1 cellular context compared by ENCODE assay signal in the genomic region with DNA sequence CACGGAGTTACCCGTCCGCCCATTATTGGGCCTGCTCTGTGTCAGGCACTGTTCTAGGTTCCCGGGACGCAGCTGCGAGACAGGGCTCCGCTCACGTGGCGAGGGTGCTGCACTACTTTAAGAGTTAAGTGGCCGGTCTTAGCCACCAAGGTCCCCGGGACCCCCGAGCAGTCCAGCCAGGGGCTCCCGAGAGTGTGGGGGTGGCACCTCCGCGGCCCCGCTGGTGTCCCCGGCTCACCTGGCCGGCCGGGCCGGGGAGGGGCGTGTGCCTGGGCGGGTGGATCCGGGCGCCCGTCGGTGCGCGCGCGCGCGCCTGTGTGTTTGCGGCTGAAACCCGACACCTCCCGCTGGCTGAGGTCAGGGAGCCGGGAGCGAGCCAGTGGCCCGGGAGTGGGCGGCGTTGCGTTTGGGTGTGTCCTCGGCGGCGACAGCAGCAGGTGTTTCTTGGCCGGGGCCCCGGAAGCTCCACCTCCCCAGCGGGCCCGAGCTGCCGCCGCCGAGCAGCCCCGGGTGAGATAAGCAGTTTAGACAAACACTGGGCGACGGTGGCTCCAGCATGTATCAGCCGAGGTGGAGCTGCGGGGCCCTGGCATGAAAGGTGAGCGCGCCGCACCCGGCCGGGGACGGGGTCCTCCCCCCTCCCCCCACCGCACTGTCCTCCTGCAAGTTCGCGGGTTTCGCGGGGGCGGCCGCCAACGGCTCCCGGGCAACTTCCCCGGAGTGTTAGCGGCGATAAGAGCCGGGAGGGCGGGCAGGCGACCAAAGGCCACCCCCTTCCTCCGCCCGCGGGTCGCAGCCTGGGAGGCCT.
TF ChIP-seq lines count a peak whose summit lies in the region.

Gene GSE1 (plus strand): TSS at position 522 of the 808 bp plus-strand sequence. CDS start 70 bp downstream, at position 592.

TF ChIP-seq in HEK293, 187 proteins besides CTCF, POLR2A, EP300 and RAD21 (continued from another document and continues in another):
- TF ChIP-seq, protein P1, sequence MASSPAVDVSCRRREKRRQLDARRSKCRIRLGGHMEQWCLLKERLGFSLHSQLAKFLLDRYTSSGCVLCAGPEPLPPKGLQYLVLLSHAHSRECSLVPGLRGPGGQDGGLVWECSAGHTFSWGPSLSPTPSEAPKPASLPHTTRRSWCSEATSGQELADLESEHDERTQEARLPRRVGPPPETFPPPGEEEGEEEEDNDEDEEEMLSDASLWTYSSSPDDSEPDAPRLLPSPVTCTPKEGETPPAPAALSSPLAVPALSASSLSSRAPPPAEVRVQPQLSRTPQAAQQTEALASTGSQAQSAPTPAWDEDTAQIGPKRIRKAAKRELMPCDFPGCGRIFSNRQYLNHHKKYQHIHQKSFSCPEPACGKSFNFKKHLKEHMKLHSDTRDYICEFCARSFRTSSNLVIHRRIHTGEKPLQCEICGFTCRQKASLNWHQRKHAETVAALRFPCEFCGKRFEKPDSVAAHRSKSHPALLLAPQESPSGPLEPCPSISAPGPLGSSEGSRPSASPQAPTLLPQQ (tag by site-specific recombination; IDR thresholded peaks at IDR 0.05), result no peak; the same call in 1 of the 2 replicates
- TF ChIP-seq MZF1 (tag by site-specific recombination; IDR thresholded peaks at IDR 0.05; ENCODE audit: borderline replicate concordance) (no peak; the same call in 1 of the 2 replicates), ZBTB7A (tag by site-specific recombination; IDR thresholded peaks at IDR 0.05; ENCODE audit: low read depth) (peak; percentile 48; the same call in 1 of the 2 replicates), TRIM28 (IDR thresholded peaks at IDR 0.05; ENCODE audit: borderline replicate concordance, low read length) (no peak), ZNF843 (tag by site-specific recombination; IDR thresholded peaks at IDR 0.05) (peak; percentile 76), ZNF521 (tag by site-specific recombination; IDR thresholded peaks at IDR 0.05) (no peak), PRDM1 (tag by site-specific recombination; IDR thresholded peaks at IDR 0.05) (no peak), ZNF350 (tag by site-specific recombination; IDR thresholded peaks at IDR 0.05) (no peak), ZNF610 (tag by site-specific recombination; IDR thresholded peaks at IDR 0.05; ENCODE audit: borderline replicate concordance) (peak; percentile 52; the same call in 1 of the 2 replicates), ZNF639 (tag by site-specific recombination; IDR thresholded peaks at IDR 0.05) (no peak), ZNF701 (tag by site-specific recombination; IDR thresholded peaks at IDR 0.05) (no peak), ZNF777 (tag by site-specific recombination; IDR thresholded peaks at IDR 0.05; ENCODE audit: borderline replicate concordance) (no peak), ZNF248 (tag by site-specific recombination; IDR thresholded peaks at IDR 0.05) (no peak), ZNF146 (tag by site-specific recombination; IDR thresholded peaks at IDR 0.05) (no peak), ZNF280D (tag by site-specific recombination; IDR thresholded peaks at IDR 0.05) (no peak), PRDM6 (tag by site-specific recombination; IDR thresholded peaks at IDR 0.05) (no peak), ZBTB44 (tag by site-specific recombination; IDR thresholded peaks at IDR 0.05) (peak; percentile 66), GFI1B (tag by site-specific recombination; IDR thresholded peaks at IDR 0.05) (peak; percentile 19; the same call in 1 of the 2 replicates), ZNF280C (tag by site-specific recombination; IDR thresholded peaks at IDR 0.05) (no peak), ZBTB8A (tag by site-specific recombination; IDR thresholded peaks at IDR 0.05) (peak; percentile 98), ZNF514 (tag by site-specific recombination; IDR thresholded peaks at IDR 0.05) (no peak), ZNF23 (tag by site-specific recombination; IDR thresholded peaks at IDR 0.05; ENCODE audit: borderline replicate concordance) (no peak), HOXA7 (CRISPR knock-in tag; IDR thresholded peaks at IDR 0.05; ENCODE audit: borderline replicate concordance) (no peak), ZNF37A (tag by site-specific recombination; IDR thresholded peaks at IDR 0.05) (no peak), ZNF155 (tag by site-specific recombination; IDR thresholded peaks at IDR 0.05) (no peak), ZNF423 (tag by site-specific recombination; IDR thresholded peaks at IDR 0.05) (peak; percentile 81), ZNF830 (tag by site-specific recombination; IDR thresholded peaks at IDR 0.05; ENCODE audit: low read depth) (no peak), MEIS1 (CRISPR knock-in tag; IDR thresholded peaks at IDR 0.05; ENCODE audit: borderline replicate concordance) (no peak)
- TF ChIP-seq, protein P2, sequence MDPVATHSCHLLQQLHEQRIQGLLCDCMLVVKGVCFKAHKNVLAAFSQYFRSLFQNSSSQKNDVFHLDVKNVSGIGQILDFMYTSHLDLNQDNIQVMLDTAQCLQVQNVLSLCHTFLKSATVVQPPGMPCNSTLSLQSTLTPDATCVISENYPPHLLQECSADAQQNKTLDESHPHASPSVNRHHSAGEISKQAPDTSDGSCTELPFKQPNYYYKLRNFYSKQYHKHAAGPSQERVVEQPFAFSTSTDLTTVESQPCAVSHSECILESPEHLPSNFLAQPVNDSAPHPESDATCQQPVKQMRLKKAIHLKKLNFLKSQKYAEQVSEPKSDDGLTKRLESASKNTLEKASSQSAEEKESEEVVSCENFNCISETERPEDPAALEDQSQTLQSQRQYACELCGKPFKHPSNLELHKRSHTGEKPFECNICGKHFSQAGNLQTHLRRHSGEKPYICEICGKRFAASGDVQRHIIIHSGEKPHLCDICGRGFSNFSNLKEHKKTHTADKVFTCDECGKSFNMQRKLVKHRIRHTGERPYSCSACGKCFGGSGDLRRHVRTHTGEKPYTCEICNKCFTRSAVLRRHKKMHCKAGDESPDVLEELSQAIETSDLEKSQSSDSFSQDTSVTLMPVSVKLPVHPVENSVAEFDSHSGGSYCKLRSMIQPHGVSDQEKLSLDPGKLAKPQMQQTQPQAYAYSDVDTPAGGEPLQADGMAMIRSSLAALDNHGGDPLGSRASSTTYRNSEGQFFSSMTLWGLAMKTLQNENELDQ (tag by site-specific recombination; IDR thresholded peaks at IDR 0.05; ENCODE audit: low read depth), result no peak
- TF ChIP-seq, protein P3, sequence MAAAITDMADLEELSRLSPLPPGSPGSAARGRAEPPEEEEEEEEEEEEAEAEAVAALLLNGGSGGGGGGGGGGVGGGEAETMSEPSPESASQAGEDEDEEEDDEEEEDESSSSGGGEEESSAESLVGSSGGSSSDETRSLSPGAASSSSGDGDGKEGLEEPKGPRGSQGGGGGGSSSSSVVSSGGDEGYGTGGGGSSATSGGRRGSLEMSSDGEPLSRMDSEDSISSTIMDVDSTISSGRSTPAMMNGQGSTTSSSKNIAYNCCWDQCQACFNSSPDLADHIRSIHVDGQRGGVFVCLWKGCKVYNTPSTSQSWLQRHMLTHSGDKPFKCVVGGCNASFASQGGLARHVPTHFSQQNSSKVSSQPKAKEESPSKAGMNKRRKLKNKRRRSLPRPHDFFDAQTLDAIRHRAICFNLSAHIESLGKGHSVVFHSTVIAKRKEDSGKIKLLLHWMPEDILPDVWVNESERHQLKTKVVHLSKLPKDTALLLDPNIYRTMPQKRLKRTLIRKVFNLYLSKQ (tag by site-specific recombination; IDR thresholded peaks at IDR 0.05; ENCODE audit: borderline replicate concordance), result no peak
